17 cellular contexts compared by ENCODE assay signal in genomic region chr7:2809903-2810628, GRCh38. TPM values are rescaled to one million over a fixed set of nuclear protein-coding genes. Genes with fewer than 3 reads are reported as not detected.
A peak's percentile ranks its signal among the peaks of the same experiment; 100 is the strongest.
DNase-seq lines count a peak whose midpoint lies in the region; ATAC-seq and TF ChIP-seq lines count a peak whose summit lies in the region.
"Had no signal": no experiment of that assay in that cellular context is flagged by ENCODE, and none has a peak within 500 bp of the region (broad histone marks: within the 10 kb centered on the region; RNA-seq: fewer than 3 reads in every experiment).

No MANE protein-coding gene starts in this region.

- H3K27ac ChIP-seq in BLaER1, result peak overlapping the region; percentile 91
- no peak overlapping the region for H3K27ac ChIP-seq in HEK293 (ENCODE audit: extremely low read depth, low read depth, low read length)
- H3K27ac ChIP-seq in mammary epithelial cell (ENCODE audit: insufficient read depth, low read depth, low read length), result no peak overlapping the region
- H3K27ac ChIP-seq in thyroid gland, result no peak overlapping the region
- H3K27ac ChIP-seq in neuronal stem cell (replicated peaks; ENCODE audit: low read length), result no peak overlapping the region
- H3K27ac ChIP-seq: body of pancreas, VCaP had no signal

- H3K4me2 ChIP-seq in BLaER1 (peak overlapping the region; percentile 89), mammary epithelial cell (ENCODE audit: insufficient read depth, low read depth, low read length) (no peak overlapping the region), neuronal stem cell (ENCODE audit: insufficient read depth, low read length, poor library complexity, severe bottlenecking) (no peak overlapping the region)

- no peak for TF ChIP-seq CTCF in HEK293 (tag by site-specific recombination; IDR thresholded peaks at IDR 0.05)
- TF ChIP-seq CTCF in mammary epithelial cell (conservative IDR thresholded peaks at IDR 0.05 in 1 of 2, IDR thresholded peaks at IDR 0.05 in 1 of 2; ENCODE audit: extremely low read depth in 1 of 2, insufficient read depth in 1 of 2, low read depth in 1 of 2, low read length in 2 of 2), result no peak
- TF ChIP-seq CTCF in neural crest cell (conservative IDR thresholded peaks at IDR 0.05), result no peak
- no peak for TF ChIP-seq CTCF in thyroid gland (IDR thresholded peaks at IDR 0.05)

- no peaks in the 10 kb centered on the region for H3K27me3 Mint-ChIP-seq in neural crest cell (ENCODE audit: low read depth)
- H3K27me3 Mint-ChIP-seq: activated CD4-positive, alpha-beta memory T cell treated with anti-CD3 and anti-CD28 coated beads for 36 hours; activated naive CD8-positive, alpha-beta T cell; T-helper 17 cell had no signal

- peak overlapping the region; percentile 60; the same call in 1 of the 2 replicates for H3K4me3 ChIP-seq in BLaER1
- no peak overlapping the region for H3K4me3 ChIP-seq in HEK293 (ENCODE audit: low read depth, low read length)
- H3K4me3 ChIP-seq in mammary epithelial cell (replicated peaks in 1 of 3; ENCODE audit: insufficient read depth in 1 of 3, low read depth in 2 of 3, low read length in 3 of 3), result no peak overlapping the region
- no peak overlapping the region for H3K4me3 ChIP-seq in thyroid gland (replicated peaks in 1 of 3)
- no peak overlapping the region for H3K4me3 ChIP-seq in neuronal stem cell (ENCODE audit: low read length in 2 of 2)
- H3K4me3 ChIP-seq: body of pancreas, testis had no signal

- no TSS peak for BruUV-seq in mammary epithelial cell (replicated peaks; lab: Mats Ljungman, UMichigan)

- no peak overlapping the region for H3K14ac ChIP-seq in neuronal stem cell (ENCODE audit: low read length)

- H3K79me1 ChIP-seq in neuronal stem cell (ENCODE audit: low read depth, low read length), result peaks cover 7% of the 10 kb centered on the region

- peaks cover 42% of the 10 kb centered on the region for H3K4me1 Mint-ChIP-seq in neural crest cell

- peak; percentile 15 for DNase-seq in mammary epithelial cell
- no peak for DNase-seq in neural crest cell (ENCODE audit: low read depth, low spot score)
- no peak for DNase-seq in thyroid gland
- no peak for DNase-seq in neuronal stem cell (ENCODE audit: low spot score)
- no peak for DNase-seq in HUDEP-2 (lab: John Stamatoyannopoulos, UW; ENCODE audit: unreplicated experiment in 76 of 76)
- DNase-seq: activated CD4-positive, alpha-beta memory T cell treated with anti-CD3 and anti-CD28 coated beads for 36 hours; body of pancreas; erythroblast; NCI-H146; T-helper 17 cell; testis had no signal

- no peaks in the 10 kb centered on the region for H3K9me3 Mint-ChIP-seq in neural crest cell
- H3K9me3 Mint-ChIP-seq: activated CD4-positive, alpha-beta memory T cell treated with anti-CD3 and anti-CD28 coated beads for 36 hours had no signal

- dilution Hi-C loops in mammary epithelial cell (cut with HindIII; ENCODE audit: low sequenced_read_pairs), result loop anchor here (5.0 to 10.0 kb wide), 2 partner anchors 48 to 55 kb away; no protein-coding TSS in a partner anchor

- H3K4me1 ChIP-seq in BLaER1 (peaks cover 84% of the 10 kb centered on the region), HEK293 (ENCODE audit: control insufficient read depth, insufficient read depth, low read length) (peaks cover 17% of the 10 kb centered on the region), mammary epithelial cell (ENCODE audit: insufficient read depth, low read length) (peaks cover 7% of the 10 kb centered on the region), thyroid gland (peaks cover 0 to 21% of the 10 kb centered on the region in 2 donors), neuronal stem cell (ENCODE audit: control insufficient read depth in 2 of 2, insufficient read depth in 1 of 2, low read depth in 1 of 2, low read length in 2 of 2) (peaks cover 0 to 9% of the 10 kb centered on the region in 2 donors)
- H3K4me1 ChIP-seq: body of pancreas had no signal

- ATAC-seq in HG02852 (IDR thresholded peaks at IDR 0.05; ENCODE audit: unreplicated experiment), result no peak
- ATAC-seq: body of pancreas, T-helper 17 cell had no signal

- H2BK5ac ChIP-seq in neuronal stem cell (ENCODE audit: low read length), result no peak overlapping the region

- WGBS in mammary epithelial cell (ENCODE audit: low coverage, missing lambda C conversion rate), result 97% methylated on average over 8 of the region's 8 CpGs
- 97 to 98% methylated on average over 8 of the region's 8 CpGs for WGBS in thyroid gland, 2 donors
- no CpG with 5 or more reads among the region's 8 CpGs for WGBS in neuronal stem cell (ENCODE audit: extremely low coverage in 2 of 2, insufficient read length in 2 of 2, insufficient replicate concordance in 1 of 2), 2 donors

- H2AK5ac ChIP-seq in neuronal stem cell (ENCODE audit: low read depth, low read length), result no peak overlapping the region

- intact Hi-C loops in mammary epithelial cell (cut with micrococcal nuclease) (loop anchor here (2.0 kb wide), 1 partner anchor 35 kb away; no protein-coding TSS in a partner anchor), thyroid gland (cut with DNase I) (no loop called here)

- no peak overlapping the region for H3K23ac ChIP-seq in neuronal stem cell (ENCODE audit: low read depth, low read length, poor library complexity)

- no peak overlapping the region for H4K8ac ChIP-seq in neuronal stem cell (ENCODE audit: low read depth, low read length)

- H2BK15ac ChIP-seq in neuronal stem cell (ENCODE audit: low read length), result no peak overlapping the region

- peak overlapping the region; percentile 78 for H3K27ac Mint-ChIP-seq in neural crest cell (ENCODE audit: unreplicated experiment)
- H3K27ac Mint-ChIP-seq: activated CD4-positive, alpha-beta memory T cell treated with anti-CD3 and anti-CD28 coated beads for 36 hours; activated naive CD8-positive, alpha-beta T cell had no signal

- CTCF ChIA-PET in HEK293 (lab: Yijun Ruan, JAX), result no interaction called here
- CTCF ChIA-PET in mammary epithelial cell (lab: Charles Lee; ENCODE audit: low non-redundant PET), result no interaction called here

- H3K9ac ChIP-seq in BLaER1, result peak overlapping the region; percentile 82; the same call in 1 of the 2 replicates
- H3K9ac ChIP-seq in mammary epithelial cell (ENCODE audit: insufficient read depth, low read length), result no peak overlapping the region
- H3K9ac ChIP-seq in neuronal stem cell (ENCODE audit: low read depth, low read length, poor library complexity), result no peak overlapping the region

- TF ChIP-seq POLR2A in thyroid gland (IDR thresholded peaks at IDR 0.05), result no peak

- no peak overlapping the region for H2BK120ac ChIP-seq in neuronal stem cell (ENCODE audit: low read depth, low read length)

- H3K36me3 Mint-ChIP-seq in neural crest cell (ENCODE audit: low read depth), result peaks cover 19% of the 10 kb centered on the region

- POLR2A ChIA-PET in HEK293 (lab: Yijun Ruan, JAX), result no interaction called here

- H4K20me1 ChIP-seq in BLaER1 (no peaks in the 10 kb centered on the region; the same call in 1 of the 2 replicates), mammary epithelial cell (ENCODE audit: insufficient read depth, low read length) (peaks cover 2% of the 10 kb centered on the region)

- H2BK12ac ChIP-seq in neuronal stem cell (ENCODE audit: low read length), result no peak overlapping the region

- in situ Hi-C loops in mammary epithelial cell (cut with MboI; ENCODE audit: low sequenced_read_pairs in 2 of 2), result no loop called here

- no peak overlapping the region for H2AFZ ChIP-seq in mammary epithelial cell (ENCODE audit: low read depth, low read length)
- H2AFZ ChIP-seq in neuronal stem cell (ENCODE audit: low read length), result no peak overlapping the region

- H3K36me3 ChIP-seq in BLaER1, result peaks cover 17% of the 10 kb centered on the region
- no peaks in the 10 kb centered on the region for H3K36me3 ChIP-seq in HEK293 (ENCODE audit: control insufficient read depth in 2 of 2, insufficient read depth in 1 of 2, low read length in 2 of 2)
- no peaks in the 10 kb centered on the region for H3K36me3 ChIP-seq in mammary epithelial cell (ENCODE audit: insufficient read depth, low read length)
- no peaks in the 10 kb centered on the region for H3K36me3 ChIP-seq in thyroid gland
- H3K36me3 ChIP-seq in neuronal stem cell (replicated peaks in 1 of 2; ENCODE audit: control insufficient read depth in 2 of 2, insufficient read depth in 2 of 2, low read length in 2 of 2), result peaks cover 3 to 20% of the 10 kb centered on the region in 2 donors
- H3K36me3 ChIP-seq: neutrophil had no signal

- no peak overlapping the region for H4K91ac ChIP-seq in neuronal stem cell (ENCODE audit: low read depth, low read length, poor library complexity)

- no peak overlapping the region for H3K18ac ChIP-seq in neuronal stem cell (ENCODE audit: low read length)

- H3K9me3 ChIP-seq in BLaER1, result no peaks in the 10 kb centered on the region
- no peaks in the 10 kb centered on the region for H3K9me3 ChIP-seq in HEK293 (ENCODE audit: control insufficient read depth, insufficient read depth, low read depth, low read length)
- H3K9me3 ChIP-seq in mammary epithelial cell (replicated peaks; ENCODE audit: insufficient read depth, low read length), result no peaks in the 10 kb centered on the region
- no peaks in the 10 kb centered on the region for H3K9me3 ChIP-seq in thyroid gland
- H3K9me3 ChIP-seq in neuronal stem cell (replicated peaks in 1 of 2; ENCODE audit: control insufficient read depth in 2 of 2, insufficient read depth in 1 of 2, low read depth in 1 of 2, low read length in 2 of 2), result peaks cover 6 to 17% of the 10 kb centered on the region in 2 donors
- H3K9me3 ChIP-seq: body of pancreas, neutrophil, testis had no signal

- H3K4me3 Mint-ChIP-seq in neural crest cell, result no peak overlapping the region
- H3K4me3 Mint-ChIP-seq: activated CD4-positive, alpha-beta memory T cell treated with anti-CD3 and anti-CD28 coated beads for 36 hours; activated naive CD8-positive, alpha-beta T cell; T-helper 17 cell had no signal

- peaks cover 94% of the 10 kb centered on the region for H3K79me2 ChIP-seq in mammary epithelial cell (ENCODE audit: insufficient read depth, low read length)

- H3K4ac ChIP-seq in neuronal stem cell (ENCODE audit: low read length), result no peak overlapping the region

- no peaks in the 10 kb centered on the region for H3K27me3 ChIP-seq in BLaER1
- no peaks in the 10 kb centered on the region for H3K27me3 ChIP-seq in mammary epithelial cell (ENCODE audit: insufficient read depth, low read length)
- no peaks in the 10 kb centered on the region for H3K27me3 ChIP-seq in thyroid gland
- H3K27me3 ChIP-seq in neuronal stem cell (ENCODE audit: control insufficient read depth in 3 of 3, insufficient read depth in 3 of 3, low read depth in 1 of 3, low read length in 3 of 3), result no peaks in the 10 kb centered on the region
- H3K27me3 ChIP-seq: body of pancreas, neutrophil, testis had no signal

TF ChIP-seq in HEK293, 187 proteins besides CTCF, POLR2A, EP300 and RAD21:
- TF ChIP-seq ZFP69B (tag by site-specific recombination; IDR thresholded peaks at IDR 0.05) (0 out of 2 replicates have a peak, but pooled peaks have one; percentile 22), ZNF19 (tag by site-specific recombination; IDR thresholded peaks at IDR 0.05; ENCODE audit: low read depth) (no peak)

RNA-seq across cellular contexts. Expression of gene GNA12, which starts 34.0 kb away (rescaled TPM):
- 10 to 100 TPM; 26.2 to 46.0 TPM for total RNA-seq in mammary epithelial cell
- polyA plus RNA-seq in mammary epithelial cell, result 67.7 TPM
- polyA minus RNA-seq in mammary epithelial cell, result 60.6 TPM
- 62.5 and 63.5 TPM in 2 replicates for total RNA-seq in neural crest cell
- 10 to 100 TPM; 17.9 to 33.3 (median 21.7) TPM for total RNA-seq in thyroid gland
- polyA plus RNA-seq in neuronal stem cell (2013, experiment 1 of 2), result 37.0 TPM
- 36.5 TPM for polyA plus RNA-seq in neuronal stem cell (2013, experiment 2 of 2)
